Comparison of ENCODE assay signal across 16 cellular contexts in genomic region chr3:189507856-189508255, GRCh38.
DNase-seq lines count a peak whose midpoint lies in the region; ATAC-seq and TF ChIP-seq lines count a peak whose summit lies in the region.
"Had no signal": no experiment of that assay in that cellular context is flagged by ENCODE, and none has a peak within 500 bp of the region (broad histone marks: within the 10 kb centered on the region; RNA-seq: fewer than 3 reads in every experiment).

No MANE protein-coding gene starts in this region.

- ATAC-seq in GM19395 (IDR thresholded peaks at IDR 0.05; ENCODE audit: unreplicated experiment) (peak; percentile 61), HG02884 (IDR thresholded peaks at IDR 0.05; ENCODE audit: unreplicated experiment) (peak; percentile 64)
- no peak for ATAC-seq in naive thymus-derived CD8-positive, alpha-beta T cell
- ATAC-seq: activated CD8-positive, alpha-beta memory T cell treated with anti-CD3 and anti-CD28 coated beads, Interleukin-2, amount 10 ng/mL, durations not matched to agents 7 days and 5 days; left lung had no signal

- no peak overlapping the region for H3K4me3 Mint-ChIP-seq in naive thymus-derived CD8-positive, alpha-beta T cell
- H3K4me3 Mint-ChIP-seq: activated CD8-positive, alpha-beta memory T cell treated with anti-CD3 and anti-CD28 coated beads, Interleukin-2, amount 10 ng/mL, durations not matched to agents 7 days and 5 days; activated naive CD8-positive, alpha-beta T cell treated with anti-CD3 and anti-CD28 coated beads for 36 hours; stimulated activated naive CD8-positive, alpha-beta T cell treated with anti-CD3 and anti-CD28 coated beads, Interleukin-15, Interleukin-2, amounts not matched to agents 100 ng/mL and 50 ng/mL, for 24 hours had no signal

- POLR2A ChIA-PET in naive thymus-derived CD8-positive, alpha-beta T cell (lab: Charles Lee): no interaction called here

- H3K36me3 Mint-ChIP-seq in naive thymus-derived CD8-positive, alpha-beta T cell: no peaks in the 10 kb centered on the region
- H3K36me3 Mint-ChIP-seq: activated CD8-positive, alpha-beta memory T cell treated with anti-CD3 and anti-CD28 coated beads, Interleukin-2, amount 10 ng/mL, durations not matched to agents 7 days and 5 days; activated naive CD8-positive, alpha-beta T cell treated with anti-CD3 and anti-CD28 coated beads for 36 hours had no signal

- no peak overlapping the region for H3K27ac Mint-ChIP-seq in naive thymus-derived CD8-positive, alpha-beta T cell
- H3K27ac Mint-ChIP-seq: activated CD8-positive, alpha-beta memory T cell treated with anti-CD3 and anti-CD28 coated beads, Interleukin-2, amount 10 ng/mL, durations not matched to agents 7 days and 5 days; activated naive CD8-positive, alpha-beta T cell treated with anti-CD3 and anti-CD28 coated beads for 36 hours; stimulated activated naive CD8-positive, alpha-beta T cell treated with anti-CD3 and anti-CD28 coated beads, Interleukin-15, Interleukin-2, amounts not matched to agents 100 ng/mL and 50 ng/mL, for 24 hours had no signal

- TF ChIP-seq CTCF in GM12865 (IDR thresholded peaks at IDR 0.05; ENCODE audit: insufficient read depth, low read depth, low read length, missing control alignments): no peak

- no peaks in the 10 kb centered on the region for H3K9me3 Mint-ChIP-seq in naive thymus-derived CD8-positive, alpha-beta T cell
- H3K9me3 Mint-ChIP-seq: activated naive CD8-positive, alpha-beta T cell treated with anti-CD3 and anti-CD28 coated beads for 36 hours; stimulated activated naive CD8-positive, alpha-beta T cell treated with anti-CD3 and anti-CD28 coated beads, Interleukin-15, Interleukin-2, amounts not matched to agents 100 ng/mL and 50 ng/mL, for 24 hours had no signal

- H3K4me1 Mint-ChIP-seq in naive thymus-derived CD8-positive, alpha-beta T cell: peaks cover 2 to 5% (median 2%) of the 10 kb centered on the region in 4 donors

- peaks cover 0 to 4% (median 0%) of the 10 kb centered on the region in 5 donors for H3K27me3 Mint-ChIP-seq in naive thymus-derived CD8-positive, alpha-beta T cell
- H3K27me3 Mint-ChIP-seq: activated CD8-positive, alpha-beta memory T cell treated with anti-CD3 and anti-CD28 coated beads, Interleukin-2, amount 10 ng/mL, durations not matched to agents 7 days and 5 days had no signal

- H3K4me3 ChIP-seq in GM12865 (ENCODE audit: low read depth, low read length): no peak overlapping the region
- H3K4me3 ChIP-seq: coronary artery, left lung had no signal

- DNase-seq in GM12865 (ENCODE audit: low read depth) (peak; percentile 43), Kasumi-1 (lab: John Stamatoyannopoulos, UW) (peak; percentile 60 to 61), inferior parietal cortex (ENCODE audit: extremely low spot score) (no peak)
- DNase-seq in naive thymus-derived CD8-positive, alpha-beta T cell: no peak
- DNase-seq in activated CD4-positive, CD25-positive, alpha-beta regulatory T cell (lab: John Stamatoyannopoulos, UW): no peak
- DNase-seq in effector CD4-positive, alpha-beta T cell: no peak
- DNase-seq: activated CD8-positive, alpha-beta memory T cell treated with anti-CD3 and anti-CD28 coated beads, Interleukin-2, amount 10 ng/mL, durations not matched to agents 7 days and 5 days; activated naive CD8-positive, alpha-beta T cell treated with anti-CD3 and anti-CD28 coated beads for 36 hours; foreskin fibroblast; left lung; NCI-H146; NK-92 treated with Interleukin-12 subunit alpha and Interleukin-12 subunit beta, amount 100 ng/mL, for 24 hours had no signal

Comparison
In these comparisons a context has a peak if more than half of its experiments do, and no peak if none do; other contexts are left out.
1. DNase-seq: peak in GM12865 (single experiment) and Kasumi-1 (2 of 2); none in naive thymus-derived CD8-positive, alpha-beta T cell (0 of 10), inferior parietal cortex (single experiment), activated CD4-positive, CD25-positive, alpha-beta regulatory T cell (0 of 4) and effector CD4-positive, alpha-beta T cell (single experiment).
2. ATAC-seq: peak in GM19395 (single experiment) and HG02884 (single experiment); none in naive thymus-derived CD8-positive, alpha-beta T cell (0 of 2).